In the genomic region with DNA sequence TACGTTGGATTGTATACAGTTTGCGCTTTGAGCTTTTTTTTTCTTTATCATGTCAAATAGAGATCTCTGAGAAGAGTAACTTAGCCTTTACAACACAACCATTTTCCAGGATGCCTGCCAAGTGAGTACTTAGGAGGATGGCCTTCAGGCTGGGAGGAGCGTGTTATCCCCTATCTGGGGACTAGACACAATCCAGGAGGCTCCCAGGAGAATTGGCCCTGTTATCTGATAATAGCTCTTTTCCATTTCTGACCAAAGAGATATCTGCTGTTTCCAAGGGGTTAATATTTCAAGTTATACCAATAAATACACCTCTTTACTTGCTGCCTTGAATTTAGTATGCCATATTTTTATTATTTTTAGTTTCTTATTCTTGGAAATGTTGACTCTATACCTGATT, we compare ENCODE assay signal across 1 cellular context.
A peak's percentile ranks its signal among the peaks of the same experiment; 100 is the strongest.
TF ChIP-seq lines count a peak whose summit lies in the region.

No MANE protein-coding gene starts in this region.

TF ChIP-seq in SK-N-SH treated with all-trans-retinoic acid at 6 μM for 48 hours, 23 proteins besides CTCF, POLR2A, EP300 and RAD21 (continued from another document):
- TF ChIP-seq, protein P1, sequence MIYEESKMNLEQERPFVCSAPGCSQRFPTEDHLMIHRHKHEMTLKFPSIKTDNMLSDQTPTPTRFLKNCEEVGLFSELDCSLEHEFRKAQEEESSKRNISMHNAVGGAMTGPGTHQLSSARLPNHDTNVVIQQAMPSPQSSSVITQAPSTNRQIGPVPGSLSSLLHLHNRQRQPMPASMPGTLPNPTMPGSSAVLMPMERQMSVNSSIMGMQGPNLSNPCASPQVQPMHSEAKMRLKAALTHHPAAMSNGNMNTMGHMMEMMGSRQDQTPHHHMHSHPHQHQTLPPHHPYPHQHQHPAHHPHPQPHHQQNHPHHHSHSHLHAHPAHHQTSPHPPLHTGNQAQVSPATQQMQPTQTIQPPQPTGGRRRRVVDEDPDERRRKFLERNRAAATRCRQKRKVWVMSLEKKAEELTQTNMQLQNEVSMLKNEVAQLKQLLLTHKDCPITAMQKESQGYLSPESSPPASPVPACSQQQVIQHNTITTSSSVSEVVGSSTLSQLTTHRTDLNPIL (CRISPR knock-in tag; IDR thresholded peaks at IDR 0.05; ENCODE audit: low read depth), result no peak
- peak; percentile 57; the same call in 1 of the 2 replicates for TF ChIP-seq TCF4 (CRISPR knock-in tag; IDR thresholded peaks at IDR 0.05; ENCODE audit: borderline replicate concordance)
